2 cellular contexts compared by ENCODE assay signal in the genomic region with DNA sequence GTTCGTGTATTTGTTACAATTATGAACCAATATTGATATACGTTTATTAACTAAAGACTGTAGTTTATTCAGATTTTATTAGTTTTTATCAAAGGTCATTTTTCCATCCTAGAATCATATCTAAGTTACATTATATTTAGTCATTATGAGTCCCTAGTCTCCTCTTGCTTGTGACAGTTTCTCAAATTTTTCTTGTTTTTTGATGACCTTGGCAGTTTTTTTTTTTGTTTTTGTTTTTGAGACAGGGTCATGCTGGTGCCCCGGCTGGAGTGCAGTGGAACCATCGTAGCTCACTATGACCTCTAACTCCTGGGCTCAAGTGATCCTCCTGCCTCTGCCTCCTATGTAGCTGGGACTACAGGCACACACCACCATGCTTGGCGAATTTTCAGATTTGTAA.
TF ChIP-seq lines count a peak whose summit lies in the region.

No MANE protein-coding gene starts in this region.

TF ChIP-seq in HepG2, 621 proteins besides CTCF, POLR2A, EP300 and RAD21:
- TF ChIP-seq MAFF (IDR thresholded peaks at IDR 0.05; ENCODE audit: low read depth, low read length) = peak; percentile 89
- TF ChIP-seq, protein P1, sequence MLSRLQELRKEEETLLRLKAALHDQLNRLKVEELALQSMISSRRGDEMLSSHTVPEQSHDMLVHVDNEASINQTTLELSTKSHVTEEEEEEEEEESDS (CRISPR knock-in tag; IDR thresholded peaks at IDR 0.05; ENCODE audit: borderline replicate concordance) = no peak
- peak; percentile 89 to 95 for TF ChIP-seq MAFK (conservative IDR thresholded peaks at IDR 0.05 in 1 of 2, IDR thresholded peaks at IDR 0.05 in 1 of 2; ENCODE audit: low read length in 2 of 2)
- TF ChIP-seq ZNF589 (CRISPR knock-in tag; conservative IDR thresholded peaks at IDR 0.05) = no peak
- TF ChIP-seq ZBTB1 (CRISPR knock-in tag; IDR thresholded peaks at IDR 0.05; ENCODE audit: borderline replicate concordance) = no peak

TF ChIP-seq in K562, 482 proteins besides CTCF, POLR2A, EP300 and RAD21:
- TF ChIP-seq MAFF (IDR thresholded peaks at IDR 0.05; ENCODE audit: low read length) (peak; percentile 32; the same call in 1 of the 2 replicates), MAFG (tag; conservative IDR thresholded peaks at IDR 0.05) (peak; percentile 48; the same call in 1 of the 2 replicates), ZBED1 (IDR thresholded peaks at IDR 0.05) (no peak), BMI1 (IDR thresholded peaks at IDR 0.05; ENCODE audit: low read length) (no peak), ZNF324 (CRISPR knock-in tag; IDR thresholded peaks at IDR 0.05) (no peak), ZNF316 (IDR thresholded peaks at IDR 0.05) (peak; percentile 88), MAFK (IDR thresholded peaks at IDR 0.05; ENCODE audit: low read length) (0 out of 2 replicates have a peak, but pooled peaks have one; percentile 32), C11orf30 (IDR thresholded peaks at IDR 0.05; ENCODE audit: low read depth) (0 out of 2 replicates have a peak, but pooled peaks have one; percentile 5)
